21 cellular contexts compared by ENCODE assay signal in the genomic region with DNA sequence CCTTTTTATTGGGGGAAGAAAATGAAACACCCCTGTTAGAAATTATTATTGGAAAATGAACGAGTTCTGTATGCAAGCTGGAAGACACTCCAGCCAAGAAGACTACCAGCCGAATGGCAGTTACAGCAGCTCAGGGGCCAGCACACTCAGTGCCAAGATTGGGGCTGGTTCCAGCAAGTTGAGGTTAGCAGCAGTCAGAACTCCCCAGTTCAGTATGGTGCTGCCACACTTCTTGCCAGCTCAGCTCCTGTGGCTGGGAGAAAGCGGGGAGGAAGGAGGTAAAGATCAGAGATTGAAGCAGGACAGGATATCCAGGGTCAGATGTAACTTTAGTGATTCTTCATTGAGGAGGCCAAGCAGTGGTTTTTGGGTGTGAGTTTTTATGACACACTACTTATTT.
"Had no signal": no experiment of that assay in that cellular context is flagged by ENCODE, and none has a peak within 500 bp of the region (broad histone marks: within the 10 kb centered on the region; RNA-seq: fewer than 3 reads in every experiment).

No MANE protein-coding gene starts in this region.

- H3K27me3 ChIP-seq: body of pancreas, heart right ventricle, ovary, transverse colon, vagina had no signal

- H3K4me1 ChIP-seq: psoas muscle had no signal

- FAIRE-seq: TTC549 had no signal

- DNase-seq: activated CD4-positive, alpha-beta T cell treated with anti-CD3 and anti-CD28 coated beads for 1 hour; activated CD4-positive, alpha-beta T cell treated with anti-CD3 and anti-CD28 coated beads, Interleukin-2, amount 50 U/mL, for 1 hour; activated CD8-positive, alpha-beta T cell treated with anti-CD3 and anti-CD28 coated beads, Interleukin-2, amount 10 ng/mL, durations not matched to agents 7 days and 5 days; activated gamma-delta T cell treated with Interleukin-2 at 50 U/mL for 16 hours; activated T-cell treated with anti-CD3 and anti-CD28 coated beads, Interleukin-2, amount 50 U/mL, for 1 hour; anterior cingulate cortex; body of pancreas; effector CD8-positive, alpha-beta T cell; heart right ventricle; islet precursor cell; midbrain; natural killer cell; ovary; psoas muscle; right cardiac atrium; stimulated activated CD4-positive, alpha-beta T cell treated with anti-CD3 and anti-CD28 coated beads, Interleukin-12 subunit alpha, Interleukin-12 subunit beta, amount 100 ng/mL, for 4 hours; T-helper 1 cell; transverse colon had no signal

- H3K27ac ChIP-seq: heart right ventricle, neutrophil, ovary, psoas muscle, transverse colon had no signal

- H3K9me3 ChIP-seq: body of pancreas, ovary, psoas muscle, vagina had no signal

- H3K36me3 ChIP-seq: heart right ventricle, neutrophil, ovary, transverse colon, vagina had no signal

- H3K4me3 ChIP-seq: body of pancreas, heart right ventricle, ovary, psoas muscle, transverse colon, vagina had no signal

- ATAC-seq: activated CD8-positive, alpha-beta T cell treated with anti-CD3 and anti-CD28 coated beads, Interleukin-2, amount 10 ng/mL, durations not matched to agents 7 days and 5 days; natural killer cell; psoas muscle; right cardiac atrium had no signal
